ENCODE assay signal across 11 cellular contexts in the genomic region with DNA sequence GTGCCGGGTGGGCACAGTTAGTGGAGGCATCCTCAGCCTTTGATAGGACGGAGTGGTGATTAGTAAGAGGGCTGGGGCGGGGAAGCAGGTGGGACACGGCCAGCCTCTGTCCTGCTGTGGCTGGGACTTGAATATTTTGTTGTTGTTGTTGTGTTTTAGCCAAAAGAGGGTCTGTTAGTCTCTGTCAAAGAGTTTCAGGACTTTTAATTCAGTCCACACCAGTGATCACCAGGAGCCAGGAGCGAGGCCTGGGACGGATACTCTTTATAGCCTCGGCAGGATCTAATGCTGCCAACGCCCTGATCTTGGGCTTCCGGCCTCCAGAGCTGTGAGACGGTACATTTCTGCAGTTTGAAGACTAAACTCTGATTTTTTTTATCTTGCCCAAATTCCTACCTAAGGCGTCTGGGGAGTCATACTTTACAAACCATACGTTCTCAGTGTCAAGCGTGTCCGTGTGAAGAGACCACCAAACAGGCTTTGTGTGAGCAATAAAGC. TPM values are rescaled to one million over a fixed set of nuclear protein-coding genes. Genes with fewer than 3 reads are reported as not detected.
A peak's percentile ranks its signal among the peaks of the same experiment; 100 is the strongest.
DNase-seq lines count a peak whose midpoint lies in the region; ATAC-seq and TF ChIP-seq lines count a peak whose summit lies in the region.
"Had no signal": no experiment of that assay in that cellular context is flagged by ENCODE, and none has a peak within 500 bp of the region (broad histone marks: within the 10 kb centered on the region; RNA-seq: fewer than 3 reads in every experiment).

No MANE protein-coding gene starts in this region.

- no peaks in the 10 kb centered on the region for H3K27me3 Mint-ChIP-seq in activated naive CD4-positive, alpha-beta T cell treated with anti-CD3 and anti-CD28 coated beads, Interleukin-2, amount 50 U/mL, for 24 hours
- H3K27me3 Mint-ChIP-seq in activated B cell treated with CpG ODN at 0.5 μM for 24 hours (no peaks in the 10 kb centered on the region), memory B cell (peaks cover 2% of the 10 kb centered on the region)

- TF ChIP-seq CTCF in activated B cell treated with CpG ODN at 0.5 μM for 24 hours (IDR thresholded peaks at IDR 0.05) = no peak
- no peak for TF ChIP-seq CTCF in upper lobe of right lung (IDR thresholded peaks at IDR 0.05)

- no peak overlapping the region for H3K4me3 ChIP-seq in upper lobe of right lung

- DNase-seq in activated naive CD4-positive, alpha-beta T cell (lab: John Stamatoyannopoulos, UW) = no peak
- DNase-seq in activated B cell treated with CpG ODN at 0.5 μM for 24 hours = no peak
- DNase-seq in memory B cell (ENCODE audit: low spot score in 2 of 2) = no peak
- no peak for DNase-seq in upper lobe of right lung
- DNase-seq in NCI-H526 treated with DMSO at 0.1 percent for 48 hours (lab: John Stamatoyannopoulos, UW) = no peak
- DNase-seq in globus pallidus (ENCODE audit: low spot score) = no peak
- DNase-seq: brain microvascular endothelial cell, NCI-H510A had no signal

- H3K4me3 Mint-ChIP-seq in activated naive CD4-positive, alpha-beta T cell treated with anti-CD3 and anti-CD28 coated beads, Interleukin-2, amount 50 U/mL, for 24 hours = no peak overlapping the region
- H3K4me3 Mint-ChIP-seq in activated B cell treated with CpG ODN at 0.5 μM for 24 hours = no peak overlapping the region
- H3K4me3 Mint-ChIP-seq in memory B cell = peak overlapping the region; percentile 46

- intact Hi-C loops in activated B cell treated with CpG ODN at 0.5 μM for 24 hours (cut with micrococcal nuclease) = loop anchor here (10.0 kb wide), 1 partner anchor 253 kb away; no protein-coding TSS in a partner anchor
- intact Hi-C loops in upper lobe of right lung (cut with DNase I) = no loop called here

- POLR2A ChIA-PET in activated B cell treated with CpG ODN at 0.5 μM for 24 hours (lab: Charles Lee) = interaction anchor here (0.5 kb wide), 1 partner anchor 9 kb away, joined by 3 read pairs; no protein-coding TSS in a partner anchor

- peak overlapping the region; percentile 85 for H3K27ac ChIP-seq in upper lobe of right lung
- H3K27ac ChIP-seq: brain microvascular endothelial cell had no signal

- no peaks in the 10 kb centered on the region for H3K9me3 ChIP-seq in upper lobe of right lung
- H3K9me3 ChIP-seq: neutrophil had no signal

- H3K27me3 ChIP-seq in upper lobe of right lung = no peaks in the 10 kb centered on the region
- H3K27me3 ChIP-seq: brain microvascular endothelial cell had no signal

- H3K27ac Mint-ChIP-seq in activated naive CD4-positive, alpha-beta T cell treated with anti-CD3 and anti-CD28 coated beads, Interleukin-2, amount 50 U/mL, for 24 hours = peak overlapping the region; percentile 98
- H3K27ac Mint-ChIP-seq in activated B cell treated with CpG ODN at 0.5 μM for 24 hours (peak overlapping the region; percentile 94), memory B cell (peak overlapping the region; percentile 4)

- peaks cover 29% of the 10 kb centered on the region for H3K4me1 ChIP-seq in upper lobe of right lung

- H3K4me1 Mint-ChIP-seq in activated naive CD4-positive, alpha-beta T cell treated with anti-CD3 and anti-CD28 coated beads, Interleukin-2, amount 50 U/mL, for 24 hours = peaks cover 66% of the 10 kb centered on the region
- H3K4me1 Mint-ChIP-seq in activated B cell treated with CpG ODN at 0.5 μM for 24 hours = peaks cover 57% of the 10 kb centered on the region
- H3K4me1 Mint-ChIP-seq in memory B cell = peaks cover 32% of the 10 kb centered on the region

- no peak for ATAC-seq in activated B cell treated with CpG ODN at 0.5 μM for 24 hours (ENCODE audit: low read depth)
- no peak for ATAC-seq in memory B cell (ENCODE audit: low read depth)
- ATAC-seq in upper lobe of right lung = no peak
- no peak for ATAC-seq in GM19351 (IDR thresholded peaks at IDR 0.05; ENCODE audit: unreplicated experiment)

- CTCF ChIA-PET in activated B cell treated with CpG ODN at 0.5 μM for 24 hours (lab: Charles Lee) = no interaction called here

- H3K36me3 ChIP-seq in upper lobe of right lung = peaks cover 3% of the 10 kb centered on the region
- H3K36me3 ChIP-seq: neutrophil had no signal

- no peaks in the 10 kb centered on the region for H3K36me3 Mint-ChIP-seq in activated naive CD4-positive, alpha-beta T cell treated with anti-CD3 and anti-CD28 coated beads, Interleukin-2, amount 50 U/mL, for 24 hours
- H3K36me3 Mint-ChIP-seq in activated B cell treated with CpG ODN at 0.5 μM for 24 hours (ENCODE audit: low read depth) (no peaks in the 10 kb centered on the region), memory B cell (peaks cover 2% of the 10 kb centered on the region)

- no peaks in the 10 kb centered on the region for H3K9me3 Mint-ChIP-seq in activated naive CD4-positive, alpha-beta T cell treated with anti-CD3 and anti-CD28 coated beads, Interleukin-2, amount 50 U/mL, for 24 hours
- H3K9me3 Mint-ChIP-seq in activated B cell treated with CpG ODN at 0.5 μM for 24 hours = no peaks in the 10 kb centered on the region
- no peaks in the 10 kb centered on the region for H3K9me3 Mint-ChIP-seq in memory B cell

RNA-seq across cellular contexts. Expression of a gene that starts 2.9 kb away (rescaled TPM):
- total RNA-seq in activated B cell treated with CpG ODN at 0.5 μM for 24 hours (203 and 228 TPM in 2 replicates), upper lobe of right lung (236 TPM)

RNA-seq across cellular contexts. Expression of a gene that starts 37.5 kb away (rescaled TPM):
- total RNA-seq in activated B cell treated with CpG ODN at 0.5 μM for 24 hours (7.5 and 8.4 TPM in 2 replicates), upper lobe of right lung (51.6 TPM)

RNA-seq across cellular contexts. Expression of a gene that starts 37.6 kb away (rescaled TPM):
- total RNA-seq in activated B cell treated with CpG ODN at 0.5 μM for 24 hours (38.8 and 41.3 TPM in 2 replicates), upper lobe of right lung (59.8 TPM)

Comparison
In these comparisons a context has a peak if more than half of its experiments do, and no peak if none do; other contexts are left out.
1. H3K27ac Mint-ChIP-seq: peak in every context shown above with its lines; median percentile 98 in activated naive CD4-positive, alpha-beta T cell treated with anti-CD3 and anti-CD28 coated beads, Interleukin-2, amount 50 U/mL, for 24 hours; 94 in activated B cell treated with CpG ODN at 0.5 μM for 24 hours; 4 in memory B cell.